In genomic region chr1:248848596-248848995, GRCh38 we compare ENCODE assay signal across 19 cellular contexts.
"Had no signal": no experiment of that assay in that cellular context is flagged by ENCODE, and none has a peak within 500 bp of the region (broad histone marks: within the 10 kb centered on the region; RNA-seq: fewer than 3 reads in every experiment).

No MANE protein-coding gene starts in this region.

- H3K27ac Mint-ChIP-seq: activated naive CD8-positive, alpha-beta T cell; mesothelial cell of epicardium; natural killer cell treated with Interleukin-12 subunit alpha and Interleukin-12 subunit beta and Interleukin-15 and Interleukin-18, amount 100 ng/mL, for 72 hours had no signal

- H3K27me3 Mint-ChIP-seq: activated naive CD8-positive, alpha-beta T cell; natural killer cell treated with Interleukin-12 subunit alpha and Interleukin-12 subunit beta and Interleukin-15 and Interleukin-18, amount 100 ng/mL, for 72 hours had no signal

- H3K27ac ChIP-seq: body of pancreas, left lung, spleen, tibial artery had no signal

- H3K9me3 Mint-ChIP-seq: mesothelial cell of epicardium; natural killer cell treated with Interleukin-12 subunit alpha and Interleukin-12 subunit beta and Interleukin-15 and Interleukin-18, amount 100 ng/mL, for 72 hours had no signal

- H3K27me3 ChIP-seq: body of pancreas, dorsolateral prefrontal cortex, left lung, spleen, tibial artery had no signal

- ATAC-seq: body of pancreas; natural killer cell treated with Interleukin-12 subunit alpha and Interleukin-12 subunit beta and Interleukin-15 and Interleukin-18, amount 100 ng/mL, for 72 hours had no signal

- H3K4me3 Mint-ChIP-seq: activated naive CD8-positive, alpha-beta T cell; mesothelial cell of epicardium; natural killer cell treated with Interleukin-12 subunit alpha and Interleukin-12 subunit beta and Interleukin-15 and Interleukin-18, amount 100 ng/mL, for 72 hours had no signal

- H3K9me3 ChIP-seq: body of pancreas, left lung, spleen, tibial artery had no signal

- H3K4me1 Mint-ChIP-seq: mesothelial cell of epicardium had no signal

- DNase-seq: activated CD4-positive, alpha-beta T cell treated with anti-CD3 and anti-CD28 coated beads, Interleukin-2, amount 50 U/mL, for 1 hour; activated CD4-positive, CD25-positive, alpha-beta regulatory T cell; activated effector memory CD4-positive, alpha-beta T cell treated with Interleukin-2 at 50 U/mL for 16 hours; body of pancreas; dorsolateral prefrontal cortex; head of caudate nucleus; nucleus accumbens; spleen; stimulated activated naive CD4-positive, alpha-beta T cell; T1000 had no signal

- H3K4me1 ChIP-seq: body of pancreas, left lung, tibial artery had no signal

- FAIRE-seq: colon, endometrium, frontal cortex, urothelium cell line had no signal

- H3K4me3 ChIP-seq: body of pancreas, dorsolateral prefrontal cortex, left lung, spleen, tibial artery had no signal
